10 cellular contexts compared by ENCODE assay signal in genomic region chr1:224747578-224747977, GRCh38.
A peak's percentile ranks its signal among the peaks of the same experiment; 100 is the strongest.
DNase-seq lines count a peak whose midpoint lies in the region; ATAC-seq lines count a peak whose summit lies in the region.
"Had no signal": no experiment of that assay in that cellular context is flagged by ENCODE, and none has a peak within 500 bp of the region (broad histone marks: within the 10 kb centered on the region; RNA-seq: fewer than 3 reads in every experiment).

No MANE protein-coding gene starts in this region.

- peak; percentile 46 for ATAC-seq in GM19463 (IDR thresholded peaks at IDR 0.05; ENCODE audit: unreplicated experiment)
- no peak for ATAC-seq in GM18873 (IDR thresholded peaks at IDR 0.05; ENCODE audit: low FRiP score, unreplicated experiment)
- ATAC-seq: Panc1, pancreas had no signal

- peak; percentile 67 for DNase-seq in CD1c-positive myeloid dendritic cell (ENCODE audit: extremely low spot score)
- peak; percentile 84 for DNase-seq in HT1080 (ENCODE audit: low read depth)
- peak; percentile 77 for DNase-seq in astrocyte of the hippocampus (ENCODE audit: low read depth, low spot score)
- DNase-seq in NCI-H748 treated with DMSO at 0.1 percent for 48 hours (lab: John Stamatoyannopoulos, UW), result no peak
- DNase-seq in DMS153 treated with DMSO at 0.1 percent for 48 hours (lab: John Stamatoyannopoulos, UW; ENCODE audit: unreplicated experiment), result no peak
- no peak for DNase-seq in pons (ENCODE audit: low spot score)
- DNase-seq: pancreas had no signal

Comparison
In these comparisons a context has a peak if more than half of its experiments do, and no peak if none do; other contexts are left out.
1. DNase-seq: peak in CD1c-positive myeloid dendritic cell (single experiment), HT1080 (single experiment) and astrocyte of the hippocampus (single experiment); none in NCI-H748 treated with DMSO at 0.1 percent for 48 hours (single experiment), DMS153 treated with DMSO at 0.1 percent for 48 hours (single experiment) and pons (single experiment).